In genomic region chr1:214259353-214259982, GRCh38 we compare ENCODE assay signal across 10 cellular contexts.
A peak's percentile ranks its signal among the peaks of the same experiment; 100 is the strongest.
DNase-seq lines count a peak whose midpoint lies in the region; ATAC-seq and TF ChIP-seq lines count a peak whose summit lies in the region.
"Had no signal": no experiment of that assay in that cellular context is flagged by ENCODE, and none has a peak within 500 bp of the region (broad histone marks: within the 10 kb centered on the region; RNA-seq: fewer than 3 reads in every experiment).

No MANE protein-coding gene starts in this region.

- POLR2A ChIA-PET in GM10248 (lab: Yijun Ruan, JAX) = no interaction called here

- ATAC-seq in GM18511 (IDR thresholded peaks at IDR 0.05; ENCODE audit: unreplicated experiment) (peak; percentile 40), HG02642 (IDR thresholded peaks at IDR 0.05; ENCODE audit: poor library complexity, unreplicated experiment) (peak; percentile 44), HG03139 (IDR thresholded peaks at IDR 0.05; ENCODE audit: unreplicated experiment) (no peak)

- CTCF ChIA-PET in GM10248 (lab: Yijun Ruan, JAX) = interaction anchor here (0.9 to 9.6 kb wide), 12 partner anchors 8 to 70 kb away, joined by 3 to 452 read pairs (median 13); partner anchors contain the start of gene SMYD2

- DNase-seq in RKO (ENCODE audit: low spot score) = peak; percentile 41
- peak; percentile 88 for DNase-seq in kidney tubule cell (ENCODE audit: low spot score)
- DNase-seq in GM19238 (ENCODE audit: insufficient read length, low spot score) = no peak
- DNase-seq in GM10248 (ENCODE audit: extremely low spot score) = no peak
- DNase-seq in NCI-H1930 (lab: John Stamatoyannopoulos, UW) = no peak
- DNase-seq: glutamatergic neuron, NCI-H2029 had no signal

- no peak for TF ChIP-seq CTCF in GM10248 (IDR thresholded peaks at IDR 0.05; ENCODE audit: control extremely low read depth, extremely low read depth, low read depth, missing control alignments)

Comparison
In these comparisons a context has a peak if more than half of its experiments do, and no peak if none do; other contexts are left out.
1. DNase-seq: peak in RKO (single experiment) and kidney tubule cell (single experiment); none in GM19238 (single experiment), GM10248 (single experiment) and NCI-H1930 (0 of 2).